Comparison of ENCODE assay signal across 8 cellular contexts in the genomic region with DNA sequence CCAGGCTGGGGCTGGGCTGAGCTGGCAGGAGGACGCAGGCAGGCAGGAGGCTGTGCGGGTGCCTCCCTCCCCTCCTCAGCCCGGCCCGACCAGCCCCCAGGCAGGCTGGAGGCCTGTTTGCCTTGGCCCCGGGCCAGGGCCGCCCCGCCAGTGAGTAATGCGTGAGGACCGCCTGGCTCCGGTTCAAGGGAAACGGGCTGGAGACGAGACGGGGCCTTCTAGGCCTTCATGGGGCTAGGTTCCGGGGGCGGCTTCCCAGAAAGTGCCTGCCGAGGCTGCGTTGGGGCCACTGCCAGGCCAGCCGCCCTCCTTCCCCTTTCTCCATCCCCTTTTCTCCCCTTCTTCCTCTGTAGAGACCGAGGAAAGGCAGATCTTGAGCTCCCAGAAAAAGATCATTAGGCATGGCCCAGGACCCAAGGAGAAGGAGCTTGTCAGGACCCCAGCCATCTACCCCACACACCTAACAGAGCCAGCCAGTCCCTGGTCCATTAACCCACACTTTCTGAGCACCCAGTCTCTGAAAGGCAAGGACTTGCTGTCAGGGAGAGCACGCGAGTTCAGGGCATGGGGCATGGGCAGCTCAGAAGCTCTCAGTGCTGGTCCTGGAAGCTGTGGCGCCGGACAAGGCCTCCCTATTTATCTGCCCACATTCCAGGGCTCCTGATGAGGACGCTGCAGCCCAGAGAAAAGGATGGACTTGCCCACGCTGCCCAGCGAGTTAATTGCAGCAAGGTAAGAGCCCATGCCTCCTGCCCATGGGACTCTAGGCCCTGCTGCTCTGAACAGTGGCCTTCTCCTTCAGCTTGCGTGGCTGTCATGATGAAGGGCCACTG. TPM values are rescaled to one million over a fixed set of nuclear protein-coding genes. Genes with fewer than 3 reads are reported as not detected.
DNase-seq lines count a peak whose midpoint lies in the region; ATAC-seq and TF ChIP-seq lines count a peak whose summit lies in the region.

No MANE protein-coding gene starts in this region.

- intact Hi-C loops in activated B cell treated with CpG ODN at 0.5 μM for 24 hours (cut with micrococcal nuclease) = no loop called here
- intact Hi-C loops in left ventricle myocardium superior (cut with micrococcal nuclease) = no loop called here

- no peak overlapping the region for H3K4me3 ChIP-seq in skeletal muscle cell (ENCODE audit: low read depth, low read length)

- DNase-seq in AG08395 (ENCODE audit: low spot score) = peak; percentile 94
- DNase-seq in LoVo (ENCODE audit: low spot score) = peak; percentile 78
- DNase-seq in activated B cell treated with CpG ODN at 0.5 μM for 24 hours = peak; percentile 9
- peak; percentile 91 for DNase-seq in left ventricle myocardium superior
- DNase-seq in skeletal muscle cell (ENCODE audit: low read depth) = peak; percentile 85
- DNase-seq in endothelial cell (ENCODE audit: low spot score) = no peak
- no peak for DNase-seq in NCI-H2107 (lab: John Stamatoyannopoulos, UW)
- DNase-seq in activated naive CD4-positive, alpha-beta T cell treated with anti-CD3 and anti-CD28 coated beads, Interleukin-2, amount 50 U/mL, for 72 hours (ENCODE audit: low spot score in 2 of 2) = no peak

- no peak for ATAC-seq in activated B cell treated with CpG ODN at 0.5 μM for 24 hours (ENCODE audit: low read depth)
- ATAC-seq in left ventricle myocardium superior = peak; percentile 86
- no peak for ATAC-seq in activated naive CD4-positive, alpha-beta T cell treated with anti-CD3 and anti-CD28 coated beads, Interleukin-2, amount 50 U/mL, for 72 hours

- peaks cover 3% of the 10 kb centered on the region for H3K9me3 Mint-ChIP-seq in activated B cell treated with CpG ODN at 0.5 μM for 24 hours
- no peaks in the 10 kb centered on the region for H3K9me3 Mint-ChIP-seq in endothelial cell (ENCODE audit: unreplicated experiment)
- peaks cover 10 to 30% of the 10 kb centered on the region in 2 donors for H3K9me3 Mint-ChIP-seq in activated naive CD4-positive, alpha-beta T cell treated with anti-CD3 and anti-CD28 coated beads, Interleukin-2, amount 50 U/mL, for 72 hours

- CTCF ChIA-PET in activated B cell treated with CpG ODN at 0.5 μM for 24 hours (lab: Charles Lee) = no interaction called here

- H3K27ac Mint-ChIP-seq in activated B cell treated with CpG ODN at 0.5 μM for 24 hours (no peak overlapping the region), endothelial cell (ENCODE audit: unreplicated experiment) (no peak overlapping the region)
- H3K27ac Mint-ChIP-seq in activated naive CD4-positive, alpha-beta T cell treated with anti-CD3 and anti-CD28 coated beads, Interleukin-2, amount 50 U/mL, for 72 hours = no peak overlapping the region

- TF ChIP-seq CTCF in activated B cell treated with CpG ODN at 0.5 μM for 24 hours (IDR thresholded peaks at IDR 0.05) (no peak), endothelial cell (IDR thresholded peaks at IDR 0.05; ENCODE audit: unreplicated experiment) (no peak)

- H3K27me3 Mint-ChIP-seq in activated B cell treated with CpG ODN at 0.5 μM for 24 hours (no peaks in the 10 kb centered on the region), endothelial cell (ENCODE audit: unreplicated experiment) (peaks cover 2% of the 10 kb centered on the region)

- POLR2A ChIA-PET in activated B cell treated with CpG ODN at 0.5 μM for 24 hours (lab: Charles Lee) = no interaction called here

- no peak overlapping the region for H3K4me3 Mint-ChIP-seq in activated B cell treated with CpG ODN at 0.5 μM for 24 hours
- H3K4me3 Mint-ChIP-seq in endothelial cell (ENCODE audit: unreplicated experiment) = no peak overlapping the region

- H3K4me1 Mint-ChIP-seq in activated B cell treated with CpG ODN at 0.5 μM for 24 hours = peaks cover 5% of the 10 kb centered on the region
- H3K4me1 Mint-ChIP-seq in endothelial cell (ENCODE audit: unreplicated experiment) = no peaks in the 10 kb centered on the region

- H3K36me3 Mint-ChIP-seq in activated B cell treated with CpG ODN at 0.5 μM for 24 hours (ENCODE audit: low read depth) (no peaks in the 10 kb centered on the region), endothelial cell (ENCODE audit: low read depth, unreplicated experiment) (peaks cover 16% of the 10 kb centered on the region)
- peaks cover 7 to 10% of the 10 kb centered on the region in 2 donors for H3K36me3 Mint-ChIP-seq in activated naive CD4-positive, alpha-beta T cell treated with anti-CD3 and anti-CD28 coated beads, Interleukin-2, amount 50 U/mL, for 72 hours

RNA-seq across cellular contexts. Expression of a gene that starts 48.5 kb away (rescaled TPM):
- total RNA-seq in activated B cell treated with CpG ODN at 0.5 μM for 24 hours (6.8 and 6.9 TPM in 2 replicates), left ventricle myocardium superior (13.8 TPM), endothelial cell (ENCODE audit: unreplicated experiment) (30.1 TPM)
- 10 to 100 TPM; 13.4 to 14.6 TPM for total RNA-seq in activated naive CD4-positive, alpha-beta T cell treated with anti-CD3 and anti-CD28 coated beads, Interleukin-2, amount 50 U/mL, for 72 hours

Comparison
In these comparisons a context has a peak if more than half of its experiments do, and no peak if none do; other contexts are left out.
1. DNase-seq: peak in AG08395 (single experiment), LoVo (single experiment), activated B cell treated with CpG ODN at 0.5 μM for 24 hours (single experiment), left ventricle myocardium superior (single experiment) and skeletal muscle cell (single experiment); none in endothelial cell (single experiment), NCI-H2107 (single experiment) and activated naive CD4-positive, alpha-beta T cell treated with anti-CD3 and anti-CD28 coated beads, Interleukin-2, amount 50 U/mL, for 72 hours (0 of 2).